Comparison of ENCODE assay signal across 14 cellular contexts in genomic region chr10:113879691-113880090, GRCh38. TPM values are rescaled to one million over a fixed set of nuclear protein-coding genes. Genes with fewer than 3 reads are reported as not detected.
DNase-seq lines count a peak whose midpoint lies in the region; ATAC-seq and TF ChIP-seq lines count a peak whose summit lies in the region.
"Had no signal": no experiment of that assay in that cellular context is flagged by ENCODE, and none has a peak within 500 bp of the region (broad histone marks: within the 10 kb centered on the region; RNA-seq: fewer than 3 reads in every experiment).

No MANE protein-coding gene starts in this region.

- no peak for TF ChIP-seq POLR2A in gastrocnemius medialis (IDR thresholded peaks at IDR 0.05)

- in situ Hi-C loops in gastrocnemius medialis (cut with MboI; ENCODE audit: low sequenced_read_pairs in 4 of 4): no loop called here

- H3K36me3 Mint-ChIP-seq in endodermal cell (ENCODE audit: low read depth): peaks cover 30% of the 10 kb centered on the region

- H3K4me3 Mint-ChIP-seq in endodermal cell: no peak overlapping the region
- H3K4me3 Mint-ChIP-seq: CD4-positive, CD25-positive, alpha-beta regulatory T cell had no signal

- ATAC-seq in GM18499 (IDR thresholded peaks at IDR 0.05; ENCODE audit: insufficient read depth, unreplicated experiment) (peak; percentile 88), HG02973 (IDR thresholded peaks at IDR 0.05; ENCODE audit: unreplicated experiment) (peak; percentile 83), gastrocnemius medialis (no peak)
- ATAC-seq: Panc1 had no signal

- no peak for TF ChIP-seq CTCF in GM20000 (IDR thresholded peaks at IDR 0.05; ENCODE audit: extremely low read depth, missing control alignments)
- TF ChIP-seq CTCF in gastrocnemius medialis (IDR thresholded peaks at IDR 0.05 in 4 of 5, conservative IDR thresholded peaks at IDR 0.05 in 1 of 5): no peak
- TF ChIP-seq CTCF in endodermal cell (conservative IDR thresholded peaks at IDR 0.05): no peak

- no peaks in the 10 kb centered on the region for H3K27me3 Mint-ChIP-seq in endodermal cell (ENCODE audit: insufficient read depth)
- H3K27me3 Mint-ChIP-seq: CD4-positive, CD25-positive, alpha-beta regulatory T cell had no signal

- H3K4me1 Mint-ChIP-seq in endodermal cell: no peaks in the 10 kb centered on the region

- no peak overlapping the region for H3K27ac Mint-ChIP-seq in endodermal cell
- H3K27ac Mint-ChIP-seq: CD4-positive, CD25-positive, alpha-beta regulatory T cell had no signal

- no peaks in the 10 kb centered on the region for H3K9me3 Mint-ChIP-seq in endodermal cell

- H3K27me3 ChIP-seq in gastrocnemius medialis (no peaks in the 10 kb centered on the region), endodermal cell (ENCODE audit: control insufficient read depth, insufficient read depth, low read length, poor library complexity, severe bottlenecking) (no peaks in the 10 kb centered on the region)

- WGBS in endodermal cell (ENCODE audit: insufficient coverage in 1 of 2, insufficient read length in 1 of 2), 2 experiments: 100% methylated on average over 2 of the region's 2 CpGs; no CpG with 5 or more reads in 1 of the 2 experiments

- H3K9ac ChIP-seq in endodermal cell (ENCODE audit: extremely low read depth, low read length, poor library complexity, severe bottlenecking): no peak overlapping the region

- H3K9me3 ChIP-seq in gastrocnemius medialis (no peaks in the 10 kb centered on the region), endodermal cell (ENCODE audit: control insufficient read depth, low read length) (no peaks in the 10 kb centered on the region)

- peaks cover 0 to 5% of the 10 kb centered on the region in 2 donors for H3K4me1 ChIP-seq in gastrocnemius medialis
- H3K4me1 ChIP-seq in endodermal cell (ENCODE audit: control insufficient read depth, insufficient read depth, low read length): no peaks in the 10 kb centered on the region

- H3K27ac ChIP-seq in gastrocnemius medialis (no peak overlapping the region), endodermal cell (ENCODE audit: low read depth, low read length) (no peak overlapping the region)

- peak; percentile 22 for DNase-seq in GM20000 (ENCODE audit: low spot score)
- DNase-seq in MV-4-11 (lab: John Stamatoyannopoulos, UW): peak; percentile 45
- no peak for DNase-seq in gastrocnemius medialis
- DNase-seq in DMS 273 (lab: John Stamatoyannopoulos, UW; ENCODE audit: unreplicated experiment): no peak
- no peak for DNase-seq in endodermal cell
- DNase-seq in NCI-H187 treated with DMSO at 0.1 percent for 48 hours (lab: John Stamatoyannopoulos, UW): no peak
- DNase-seq: activated T-cell treated with anti-CD3 and anti-CD28 coated beads for 4 hours; CD4-positive, CD25-positive, alpha-beta regulatory T cell; NCI-H2029 treated with DMSO at 0.1 percent for 48 hours; stimulated activated CD8-positive, alpha-beta memory T cell treated with anti-CD3 and anti-CD28 coated beads, Interleukin-4, amount 100 ng/mL, for 48 hours had no signal

- H3K36me3 ChIP-seq in gastrocnemius medialis (peaks cover 0 to 57% of the 10 kb centered on the region in 2 donors), endodermal cell (ENCODE audit: control insufficient read depth, insufficient read depth, low read length) (peaks cover 63% of the 10 kb centered on the region)

- intact Hi-C loops in gastrocnemius medialis (cut with DNase I; ENCODE audit: low total_unique reads): no loop called here

- H3K4me3 ChIP-seq in gastrocnemius medialis (no peak overlapping the region), endodermal cell (ENCODE audit: low read length) (no peak overlapping the region)
- H3K4me3 ChIP-seq: smooth muscle cell had no signal

RNA-seq across cellular contexts. Expression of gene NHLRC2, which starts 25.2 kb away (rescaled TPM):
- total RNA-seq in gastrocnemius medialis: 100 to 1,000 TPM in 1 of 4 donors, 10 to 100 TPM in 3; 11.4 to 109 (median 40.7) TPM
- 10 to 100 TPM; 37.7 to 54.9 TPM for total RNA-seq in endodermal cell
- polyA plus RNA-seq in endodermal cell (2013, experiment 1 of 2): 14.6 TPM
- polyA plus RNA-seq in endodermal cell (2013, experiment 2 of 2): 15.1 TPM

RNA-seq across cellular contexts. Expression of gene DCLRE1A, which starts 25.8 kb away (rescaled TPM):
- total RNA-seq in gastrocnemius medialis (1 to 10 TPM; 2.6 to 4.7 (median 3.8) TPM), endodermal cell (10 to 100 TPM in 1 of 2 donors, 1 to 10 TPM in 1; 9.6 to 17.8 TPM)
- 14.2 TPM for polyA plus RNA-seq in endodermal cell (2013, experiment 1 of 2)
- 12.7 TPM for polyA plus RNA-seq in endodermal cell (2013, experiment 2 of 2)

Comparison
In these comparisons a context has a peak if more than half of its experiments do, and no peak if none do; other contexts are left out.
1. ATAC-seq: peak in GM18499 (single experiment) and HG02973 (single experiment); none in gastrocnemius medialis (0 of 2).
2. DNase-seq: peak in GM20000 (single experiment) and MV-4-11 (single experiment); none in gastrocnemius medialis (0 of 2), DMS 273 (single experiment), endodermal cell (single experiment) and NCI-H187 treated with DMSO at 0.1 percent for 48 hours (single experiment).